3 cellular contexts compared by ENCODE assay signal in genomic region chr13:112218416-112218815, GRCh38.
"Had no signal": no experiment of that assay in that cellular context is flagged by ENCODE, and none has a peak within 500 bp of the region (broad histone marks: within the 10 kb centered on the region; RNA-seq: fewer than 3 reads in every experiment).

No MANE protein-coding gene starts in this region.

- DNase-seq: GDM1, GF-D8 had no signal

- H3K4me3 ChIP-seq: GM12878 had no signal
